In genomic region chr5:102807878-102808502, GRCh38 we compare ENCODE assay signal across 11 cellular contexts. TPM values are rescaled to one million over a fixed set of nuclear protein-coding genes. Genes with fewer than 3 reads are reported as not detected.
DNase-seq lines count a peak whose midpoint lies in the region; ATAC-seq and TF ChIP-seq lines count a peak whose summit lies in the region.
"Had no signal": no experiment of that assay in that cellular context is flagged by ENCODE, and none has a peak within 500 bp of the region (broad histone marks: within the 10 kb centered on the region; RNA-seq: fewer than 3 reads in every experiment).

No MANE protein-coding gene starts in this region.

- H3K4me1 ChIP-seq in mesodermal cell (ENCODE audit: control insufficient read depth, insufficient read depth, low read length, poor library complexity, severe bottlenecking) (peaks cover 18% of the 10 kb centered on the region), spleen (peaks cover 0 to 8% (median 0%) of the 10 kb centered on the region in 6 donors)
- H3K4me1 ChIP-seq: colonic mucosa had no signal

- H3K4me3 ChIP-seq in mesodermal cell (ENCODE audit: extremely low read depth, insufficient read depth, low read length, poor library complexity, severe bottlenecking) (no peak overlapping the region), spleen (no peak overlapping the region)
- H3K4me3 ChIP-seq: colonic mucosa had no signal

- DNase-seq in ELF-1 (ENCODE audit: low read depth, low spot score) (peak; percentile 39), NCI-H1436 (lab: John Stamatoyannopoulos, UW) (peak; percentile 94), amniotic epithelial cell (ENCODE audit: low read depth) (peak; percentile 79), NCI-H1694 (lab: John Stamatoyannopoulos, UW) (no peak), spleen (no peak), occipital lobe (lab: John Stamatoyannopoulos, UW) (no peak)
- DNase-seq: activated CD4-positive, alpha-beta T cell treated with anti-CD3 and anti-CD28 coated beads for 4 hours; colonic mucosa; stimulated activated CD4-positive, alpha-beta T cell treated with anti-CD3 and anti-CD28 coated beads, Interleukin-2, amount 100 ng/mL, for 48 hours had no signal

- no peaks in the 10 kb centered on the region for H3K9me3 ChIP-seq in mesodermal cell (ENCODE audit: control insufficient read depth, low read length)
- no peaks in the 10 kb centered on the region for H3K9me3 ChIP-seq in spleen
- H3K9me3 ChIP-seq: colonic mucosa had no signal

- H3K27me3 ChIP-seq in spleen (replicated peaks in 1 of 7), result no peaks in the 10 kb centered on the region
- H3K27me3 ChIP-seq: colonic mucosa had no signal

- H3K36me3 ChIP-seq in mesodermal cell (ENCODE audit: control insufficient read depth, insufficient read depth, low read length) (no peaks in the 10 kb centered on the region), spleen (no peaks in the 10 kb centered on the region)
- H3K36me3 ChIP-seq: colonic mucosa had no signal

- TF ChIP-seq CTCF in spleen (IDR thresholded peaks at IDR 0.05 in 8 of 11, conservative IDR thresholded peaks at IDR 0.05 in 3 of 11), result no peak

- no peak for ATAC-seq in GM19397 (IDR thresholded peaks at IDR 0.05; ENCODE audit: unreplicated experiment)

- WGBS in mesodermal cell (ENCODE audit: insufficient coverage in 2 of 2), 2 experiments, result 35% methylated on average over 3 of the region's 7 CpGs; no CpG with 5 or more reads in 1 of the 2 experiments
- 75 to 87% (median 83%) methylated on average over 7 of the region's 7 CpGs for WGBS in spleen, 5 donors

- intact Hi-C loops in spleen (cut with DNase I; ENCODE audit: low total_unique reads), result no loop called here

- TF ChIP-seq POLR2A in spleen (IDR thresholded peaks at IDR 0.05), result no peak

- H3K27ac ChIP-seq in mesodermal cell (ENCODE audit: low read depth, low read length, severe bottlenecking), result peak overlapping the region; percentile 70
- no peak overlapping the region for H3K27ac ChIP-seq in spleen
- H3K27ac ChIP-seq: colonic mucosa had no signal

RNA-seq across cellular contexts. Expression of gene PAM, which starts 52.9 kb away (rescaled TPM):
- 288 TPM for polyA plus RNA-seq in mesodermal cell (2013, experiment 1 of 2)
- polyA plus RNA-seq in mesodermal cell (2013, experiment 2 of 2), result 266 TPM
- total RNA-seq in spleen (100 to 1,000 TPM; 101 to 155 (median 117) TPM), occipital lobe (85.2 TPM)
- polyA plus RNA-seq in spleen, result 10 to 100 TPM; 37.4 to 49.2 (median 40.0) TPM

Comparison
In these comparisons a context has a peak if more than half of its experiments do, and no peak if none do; other contexts are left out.
1. DNase-seq: peak in ELF-1 (single experiment), NCI-H1436 (single experiment) and amniotic epithelial cell (single experiment); none in NCI-H1694 (single experiment), spleen (single experiment) and occipital lobe (single experiment).